In genomic region chr11:27717801-27718229, GRCh38 we compare ENCODE assay signal across 9 cellular contexts. TPM values are rescaled to one million over a fixed set of nuclear protein-coding genes. Genes with fewer than 3 reads are reported as not detected.
DNase-seq lines count a peak whose midpoint lies in the region; FAIRE-seq and TF ChIP-seq lines count a peak whose summit lies in the region.
"Had no signal": no experiment of that assay in that cellular context is flagged by ENCODE, and none has a peak within 500 bp of the region (broad histone marks: within the 10 kb centered on the region; RNA-seq: fewer than 3 reads in every experiment).

No MANE protein-coding gene starts in this region.

- no peak overlapping the region for H2AK5ac ChIP-seq in H1 (ENCODE audit: low read depth, low read length)

- no peak overlapping the region for H4K91ac ChIP-seq in H1 (replicated peaks; ENCODE audit: insufficient read length, low read length)

- H3K9me3 ChIP-seq in H1 (ENCODE audit: insufficient read depth in 2 of 2, low read depth in 1 of 2, low read length in 1 of 2) (no peaks in the 10 kb centered on the region), neural cell (ENCODE audit: low read length) (no peaks in the 10 kb centered on the region)

- H3K4me3 ChIP-seq in H1 (ENCODE audit: extremely low read depth in 1 of 4, insufficient read depth in 2 of 4, low read depth in 3 of 4, low read length in 4 of 4), result peak overlapping the region; percentile 67 to 99 (median 78)
- peak overlapping the region; percentile 70 for H3K4me3 ChIP-seq in neural cell (ENCODE audit: low read length)

- 1% methylated on average over 8 of the region's 8 CpGs; no CpG with 5 or more reads in 1 of the 2 experiments for WGBS in H1 (ENCODE audit: extremely low coverage in 1 of 2, insufficient coverage in 1 of 2, insufficient read length in 1 of 2, insufficient replicate concordance in 2 of 2, low coverage in 1 of 2, low lambda C conversion rate in 2 of 2, missing lambda C conversion rate in 1 of 2), 2 experiments

- POLR2A ChIA-PET in H1 (lab: Charles Lee; ENCODE audit: partially characterized antibody), result interaction anchor here (0.7 to 9.1 kb wide), 26 partner anchors 9 to 570 kb away, joined by 3 to 191 read pairs (median 4); partner anchors contain the start of genes BDNF, KIF18A and METTL15

- no peak for TF ChIP-seq RAD21 in H1 (IDR thresholded peaks at IDR 0.05 in 1 of 2, conservative IDR thresholded peaks at IDR 0.05 in 1 of 2; ENCODE audit: low read depth in 2 of 2, low read length in 2 of 2)
- TF ChIP-seq RAD21 in neural cell (conservative IDR thresholded peaks at IDR 0.05), result no peak

- no peak overlapping the region for H2BK20ac ChIP-seq in H1 (ENCODE audit: low read length)

- H4K5ac ChIP-seq in H1 (ENCODE audit: insufficient read length, low read depth, low read length), result no peak overlapping the region

- DNase-seq in ELR (ENCODE audit: low read depth), result peak; percentile 44
- peak; percentile 53 for DNase-seq in NCI-H446 treated with DMSO at 0.1 percent for 48 hours (lab: John Stamatoyannopoulos, UW)
- DNase-seq in H1 (ENCODE audit: low read depth in 1 of 2, low spot score in 2 of 2), result no peak
- DNase-seq in NCI-H2171 (lab: John Stamatoyannopoulos, UW), result no peak
- no peak for DNase-seq in epidermal melanocyte (ENCODE audit: insufficient read length, low spot score)
- no peak for DNase-seq in NCI-H1694 (lab: John Stamatoyannopoulos, UW)
- DNase-seq in NCI-H526 treated with DMSO at 0.1 percent for 48 hours (lab: John Stamatoyannopoulos, UW), result no peak

- no peak overlapping the region for H3K14ac ChIP-seq in H1 (ENCODE audit: insufficient read length)

- no peak overlapping the region for H3K56ac ChIP-seq in H1 (replicated peaks; ENCODE audit: insufficient read length, low read depth, low read length)

- no peak overlapping the region for H2AFZ ChIP-seq in H1 (ENCODE audit: low read length)
- H2AFZ ChIP-seq in neural cell (ENCODE audit: low read depth, low read length), result no peak overlapping the region

- peak overlapping the region; percentile 31 to 68 (median 56) for H3K9ac ChIP-seq in H1 (replicated peaks in 1 of 4; ENCODE audit: extremely low read depth in 1 of 4, low read depth in 3 of 4, low read length in 3 of 4)
- H3K9ac ChIP-seq in neural cell (ENCODE audit: low read length), result peak overlapping the region; percentile 49

- H3K9me2 ChIP-seq in neural cell (ENCODE audit: insufficient read depth, low read length), result no peaks in the 10 kb centered on the region

- no peak overlapping the region for H4K8ac ChIP-seq in H1 (ENCODE audit: extremely low read depth, insufficient read depth, low read length)

- H3K27ac ChIP-seq in H1 (ENCODE audit: low read depth, low read length) (no peak overlapping the region), neural cell (ENCODE audit: low read length) (no peak overlapping the region)

- H4K20me1 ChIP-seq in H1 (replicated peaks in 1 of 2; ENCODE audit: control insufficient read depth in 1 of 2, insufficient read depth in 2 of 2, low read length in 2 of 2), result peaks cover 0 to 4% of the 10 kb centered on the region in 2 experiments
- H4K20me1 ChIP-seq in neural cell (ENCODE audit: insufficient read depth), result no peaks in the 10 kb centered on the region

- H3K18ac ChIP-seq in H1 (ENCODE audit: extremely low read depth, low read length), result peak overlapping the region; percentile 11; the same call in 1 of the 2 replicates

- no peak overlapping the region for H3K23ac ChIP-seq in H1 (ENCODE audit: insufficient read length)

- peaks cover 13% of the 10 kb centered on the region for H3F3A ChIP-seq in neural cell (ENCODE audit: insufficient read depth, low read length, poor library complexity, severe bottlenecking)

- peaks cover 7 to 24% (median 21%) of the 10 kb centered on the region in 4 experiments for H3K27me3 ChIP-seq in H1 (replicated peaks in 1 of 4; ENCODE audit: control insufficient read depth in 3 of 4, extremely low read depth in 1 of 4, insufficient read depth in 3 of 4, low read length in 3 of 4)
- peaks cover 85% of the 10 kb centered on the region for H3K27me3 ChIP-seq in neural cell (ENCODE audit: insufficient read depth, low read depth, low read length)

- H3K23me2 ChIP-seq in H1 (ENCODE audit: low read depth, low read length), result peaks cover 35% of the 10 kb centered on the region

- H3K4ac ChIP-seq in H1 (replicated peaks; ENCODE audit: insufficient read length, low read depth, low read length), result no peak overlapping the region

- H3K36me3 ChIP-seq in H1 (ENCODE audit: control insufficient read depth in 2 of 4, insufficient read depth in 4 of 4, low read length in 3 of 4), result no peaks in the 10 kb centered on the region
- no peaks in the 10 kb centered on the region for H3K36me3 ChIP-seq in neural cell (ENCODE audit: insufficient read depth, low read length)

- H3K79me1 ChIP-seq in H1 (ENCODE audit: low read depth, low read length), result no peaks in the 10 kb centered on the region

- H2BK12ac ChIP-seq in H1 (ENCODE audit: low read depth, low read length), result no peak overlapping the region

- TF ChIP-seq EP300 in H1 (IDR thresholded peaks at IDR 0.05; ENCODE audit: borderline replicate concordance in 1 of 2, low read depth in 2 of 2, low read length in 2 of 2), result no peak
- TF ChIP-seq EP300 in neural cell (conservative IDR thresholded peaks at IDR 0.05; ENCODE audit: poor library complexity, severe bottlenecking), result peak; percentile 99

- peak overlapping the region; percentile 93 to 94 for H3K4me2 ChIP-seq in H1 (ENCODE audit: insufficient read depth in 1 of 2, low read depth in 2 of 2, low read length in 2 of 2)
- peak overlapping the region; percentile 45 for H3K4me2 ChIP-seq in neural cell (ENCODE audit: low read length)

- no peak overlapping the region for H2BK120ac ChIP-seq in H1 (replicated peaks; ENCODE audit: low read depth, low read length)

- FAIRE-seq in H1 (lab: Jason Lieb, UNC), result peak; percentile 45

- peaks cover 5 to 11% (median 9%) of the 10 kb centered on the region in 4 experiments; a peak in 6 of 7 replicates for H3K4me1 ChIP-seq in H1 (replicated peaks in 1 of 4; ENCODE audit: control insufficient read depth in 3 of 4, insufficient read depth in 4 of 4, low read length in 3 of 4)

- TF ChIP-seq CTCF in H1 (IDR thresholded peaks at IDR 0.05; ENCODE audit: control extremely low read depth in 1 of 3, insufficient read depth in 1 of 3, low read depth in 1 of 3, low read length in 3 of 3), result no peak
- TF ChIP-seq CTCF in neural cell (IDR thresholded peaks at IDR 0.05; ENCODE audit: poor library complexity, severe bottlenecking), result no peak

- H2BK15ac ChIP-seq in H1 (ENCODE audit: low read length), result no peak overlapping the region

- peak overlapping the region; percentile 3; the same call in 1 of the 2 replicates for H2BK5ac ChIP-seq in H1 (ENCODE audit: low read depth, low read length)

- TF ChIP-seq POLR2A in H1 (IDR thresholded peaks at IDR 0.05; ENCODE audit: control extremely low read depth in 1 of 2, low read depth in 2 of 2, low read length in 2 of 2), result no peak

- CTCF ChIA-PET in H1 (lab: Charles Lee; ENCODE audit: partially characterized antibody), result interaction anchor here (0.6 to 11.2 kb wide), 23 partner anchors 8 to 982 kb away, joined by 3 to 223 read pairs (median 4); partner anchors contain the start of gene BDNF

- H3K79me2 ChIP-seq in H1 (ENCODE audit: control insufficient read depth in 1 of 2, insufficient read depth in 2 of 2, low read length in 2 of 2), result no peaks in the 10 kb centered on the region
- H3K79me2 ChIP-seq in neural cell (replicated peaks; ENCODE audit: insufficient read depth, low read length), result no peaks in the 10 kb centered on the region

TF ChIP-seq in H1, 55 proteins besides CTCF, POLR2A, EP300 and RAD21:
- TF ChIP-seq NRF1 (IDR thresholded peaks at IDR 0.05; ENCODE audit: low read depth, low read length) (no peak), SAP30 (IDR thresholded peaks at IDR 0.05; ENCODE audit: insufficient read depth, insufficient replicate concordance, low read length) (peak; percentile 1), MAFK (IDR thresholded peaks at IDR 0.05; ENCODE audit: low read depth, low read length) (peak; percentile 53; the same call in 1 of the 2 replicates), BACH1 (IDR thresholded peaks at IDR 0.05; ENCODE audit: low read length) (peak; percentile 82), ASH2L (IDR thresholded peaks at IDR 0.05; ENCODE audit: low read length) (peak; percentile 41), KDM4A (IDR thresholded peaks at IDR 0.05; ENCODE audit: low read depth, low read length, severe bottlenecking) (no peak)

TF ChIP-seq in neural cell, 6 proteins besides CTCF, POLR2A, EP300 and RAD21 (continues in another document):
- TF ChIP-seq EZH2 (IDR thresholded peaks at IDR 0.05; ENCODE audit: borderline replicate concordance, insufficient read depth, low read length, poor library complexity, severe bottlenecking) (no peak), REST (IDR thresholded peaks at IDR 0.05; ENCODE audit: borderline replicate concordance) (peak; percentile 41)

RNA-seq across cellular contexts. Expression of gene BDNF, which starts 17.6 kb away (rescaled TPM):
- 5.4 and 6.0 TPM in 2 replicates for total RNA-seq in H1 (2021; fragmentation: NEBNext Ultra II Directional; extraction: Animal tissue kit (Norgen Biotek cat#: 25700))
- polyA plus RNA-seq in H1 (2011; rRNA removed) (1.5 and 2.4 TPM in 2 replicates), neural cell (not detected in 2 replicates)
- 2.4 TPM for polyA plus RNA-seq in H1 (2011; cell fraction: cytosol; rRNA removed)
- 2.4 TPM for polyA plus RNA-seq in H1 (2011; cell fraction: nucleus; rRNA removed)
- 3.5 to 5.7 TPM (median 4.2 TPM) in 4 replicates for polyA plus RNA-seq in H1 (2012, experiment 1 of 2)
- 1.4 TPM for polyA plus RNA-seq in H1 (2012, experiment 2 of 2)
- 4.3 TPM for polyA plus RNA-seq in H1 (2013, experiment 1 of 2)
- 4.9 TPM for polyA plus RNA-seq in H1 (2013, experiment 2 of 2)
- polyA minus RNA-seq in H1 (2011; rRNA and poly(A)+ RNA removed), result 4.7 and 5.4 TPM in 2 replicates
- polyA minus RNA-seq in H1 (2011; cell fraction: cytosol; rRNA and poly(A)+ RNA removed), result 3.2 TPM
- polyA minus RNA-seq in H1 (2011; cell fraction: nucleus; rRNA and poly(A)+ RNA removed), result 7.3 TPM
- not detected in 2 replicates for polyA minus RNA-seq in neural cell
- total RNA-seq: activated naive CD4-positive, alpha-beta T cell treated with anti-CD3 and anti-CD28 coated beads, Interleukin-2, amount 50 U/mL, for 72 hours had no signal

Comparison
In these comparisons a context has a peak if more than half of its experiments do, and no peak if none do; other contexts are left out.
1. DNase-seq: peak in ELR (single experiment) and NCI-H446 treated with DMSO at 0.1 percent for 48 hours (single experiment); none in H1 (0 of 2), NCI-H2171 (single experiment), epidermal melanocyte (single experiment), NCI-H1694 (single experiment) and NCI-H526 treated with DMSO at 0.1 percent for 48 hours (single experiment).